Comparison of ENCODE assay signal across 9 cellular contexts in the genomic region with DNA sequence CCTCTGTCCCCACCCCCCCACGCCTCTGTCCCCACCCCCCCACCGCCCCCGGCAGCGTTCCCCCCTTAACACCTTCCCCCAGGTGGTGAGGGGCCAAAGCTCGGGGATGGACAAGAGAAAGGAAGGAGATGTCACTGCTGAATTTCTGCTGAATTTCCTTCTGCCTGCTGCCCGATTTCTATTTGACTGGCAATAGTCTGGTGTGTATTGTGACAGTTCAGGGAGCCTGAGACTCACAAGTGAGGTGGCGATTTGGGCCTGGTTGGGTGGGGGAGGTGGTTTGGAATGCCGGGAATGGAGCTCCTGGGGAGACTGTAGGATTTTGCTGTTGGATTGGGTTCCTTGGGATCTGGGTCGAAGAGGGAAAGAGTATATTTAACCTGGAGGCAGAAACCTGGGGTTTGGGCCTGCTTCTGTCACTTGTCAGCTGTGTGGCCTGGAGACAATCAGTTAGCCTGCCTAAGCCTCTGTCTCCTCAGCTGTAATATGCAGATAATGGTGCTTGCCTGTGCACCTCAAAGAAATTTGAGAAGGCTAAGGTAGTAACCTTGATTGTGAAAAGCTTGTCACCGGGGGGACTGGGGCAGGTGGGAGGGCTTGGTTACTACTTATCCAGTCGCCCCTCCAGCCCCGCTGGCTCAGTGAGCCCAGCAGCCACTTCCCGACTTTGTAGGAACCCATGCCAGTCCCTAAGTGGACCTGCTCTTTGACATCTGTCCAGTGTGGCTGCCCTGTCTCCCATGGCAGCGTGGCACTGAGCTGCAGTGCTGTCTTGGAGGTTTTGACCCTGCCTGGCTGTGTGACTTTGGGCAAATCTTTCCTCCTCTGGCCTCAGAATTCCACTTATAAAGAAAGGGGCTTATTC. TPM values are rescaled to one million over a fixed set of nuclear protein-coding genes. Genes with fewer than 3 reads are reported as not detected.
DNase-seq lines count a peak whose midpoint lies in the region; TF ChIP-seq lines count a peak whose summit lies in the region.
"Had no signal": no experiment of that assay in that cellular context is flagged by ENCODE, and none has a peak within 500 bp of the region (broad histone marks: within the 10 kb centered on the region; RNA-seq: fewer than 3 reads in every experiment).

No MANE protein-coding gene starts in this region.

- no peak for TF ChIP-seq CTCF in Calu3 (IDR thresholded peaks at IDR 0.05; ENCODE audit: unreplicated experiment)

- intact Hi-C loops in Calu3 (cut with micrococcal nuclease; ENCODE audit: unreplicated experiment) = no loop called here

- peaks cover 76% of the 10 kb centered on the region for H3K4me1 Mint-ChIP-seq in Calu3 (ENCODE audit: low read depth, unreplicated experiment)

- H3K27ac ChIP-seq in HUES48 (ENCODE audit: low read depth, low read length) (peak overlapping the region; percentile 96), substantia nigra (ENCODE audit: low read depth, low read length, poor library complexity, severe bottlenecking) (peak overlapping the region; percentile 80)
- H3K27ac ChIP-seq: neutrophil had no signal

- no peaks in the 10 kb centered on the region for H3K9me3 ChIP-seq in HUES48 (ENCODE audit: control insufficient read depth, insufficient read depth, low read length)
- H3K9me3 ChIP-seq: neutrophil had no signal

- DNase-seq in Calu3 (no peak), astrocyte of the hippocampus (ENCODE audit: low read depth, low spot score) (peak; percentile 71), kidney tubule cell (ENCODE audit: low spot score) (peak; percentile 56), substantia nigra (lab: John Stamatoyannopoulos, UW) (peak in 1 of 49 donors; percentile 48), Ammon's horn (ENCODE audit: low spot score) (no peak), KBM-7 (no peak)
- no peak for DNase-seq in activated CD4-positive, alpha-beta T cell treated with anti-CD3 and anti-CD28 coated beads, Interleukin-2, amount 50 U/mL, for 1 hour

- H3K4me3 Mint-ChIP-seq in Calu3 (ENCODE audit: low read depth, unreplicated experiment) = peak overlapping the region; percentile 64

- no peaks in the 10 kb centered on the region for H3K9me3 Mint-ChIP-seq in Calu3 (ENCODE audit: low read depth, unreplicated experiment)

- peak overlapping the region; percentile 28 for H3K4me3 ChIP-seq in HUES48 (ENCODE audit: low read depth, low read length)

- no peaks in the 10 kb centered on the region for H3K36me3 ChIP-seq in HUES48 (ENCODE audit: control insufficient read depth, insufficient read depth, low read length)
- H3K36me3 ChIP-seq: neutrophil had no signal

- H3K9ac ChIP-seq in HUES48 (ENCODE audit: low read depth, low read length) = no peak overlapping the region

- BruUV-seq in Calu3 (replicated peaks; lab: Mats Ljungman, UMichigan) = TSS peak; percentile 85

- peaks cover 41% of the 10 kb centered on the region for H3K36me3 Mint-ChIP-seq in Calu3 (ENCODE audit: insufficient read depth, unreplicated experiment)

- H3K27me3 Mint-ChIP-seq in Calu3 (ENCODE audit: unreplicated experiment) = no peaks in the 10 kb centered on the region

- peaks cover 38% of the 10 kb centered on the region for H3K4me1 ChIP-seq in HUES48 (ENCODE audit: control insufficient read depth, insufficient read depth, low read length)

- CTCF ChIA-PET in Calu3 (lab: Charles Lee) = interaction anchor here (1.1 to 19.9 kb wide), 5 partner anchors 9 to 21 kb away, joined by 3 to 356 read pairs (median 6); no protein-coding TSS in a partner anchor

- H3K27me3 ChIP-seq in HUES48 (ENCODE audit: control insufficient read depth, insufficient read depth, low read length) = no peaks in the 10 kb centered on the region; the same call in 1 of the 2 replicates

- H3K27ac Mint-ChIP-seq in Calu3 (ENCODE audit: unreplicated experiment) = peak overlapping the region; percentile 89

- in situ Hi-C loops in KBM-7 (cut with MboI; ENCODE audit: low pct_unique_long_range_greater_than_20kb, low sequenced_read_pairs) = no loop called here

RNA-seq across cellular contexts. Expression of a gene that starts 7.7 kb away (rescaled TPM):
- 499 and 514 TPM in 2 replicates for total RNA-seq in Calu3 (2022)

RNA-seq across cellular contexts. Expression of a gene that starts 24.6 kb away (rescaled TPM):
- total RNA-seq in Calu3 (2022) = 3.3 and 5.0 TPM in 2 replicates

RNA-seq across cellular contexts. Expression of a gene that starts 45.9 kb away (rescaled TPM):
- 182 and 189 TPM in 2 replicates for total RNA-seq in Calu3 (2022)

RNA-seq across cellular contexts. Expression of a gene that starts 46.5 kb away (rescaled TPM):
- total RNA-seq in Calu3 (2022) = 6.9 and 7.2 TPM in 2 replicates

RNA-seq across cellular contexts. Expression of a gene that starts 52.3 kb away (rescaled TPM):
- 69.8 and 69.9 TPM in 2 replicates for total RNA-seq in Calu3 (2022)

Comparison
In these comparisons a context has a peak if more than half of its experiments do, and no peak if none do; other contexts are left out.
1. DNase-seq: peak in astrocyte of the hippocampus (single experiment) and kidney tubule cell (single experiment); none in Calu3 (single experiment), Ammon's horn (single experiment), activated CD4-positive, alpha-beta T cell treated with anti-CD3 and anti-CD28 coated beads, Interleukin-2, amount 50 U/mL, for 1 hour (single experiment) and KBM-7 (single experiment).